26 cellular contexts compared by ENCODE assay signal in the genomic region with DNA sequence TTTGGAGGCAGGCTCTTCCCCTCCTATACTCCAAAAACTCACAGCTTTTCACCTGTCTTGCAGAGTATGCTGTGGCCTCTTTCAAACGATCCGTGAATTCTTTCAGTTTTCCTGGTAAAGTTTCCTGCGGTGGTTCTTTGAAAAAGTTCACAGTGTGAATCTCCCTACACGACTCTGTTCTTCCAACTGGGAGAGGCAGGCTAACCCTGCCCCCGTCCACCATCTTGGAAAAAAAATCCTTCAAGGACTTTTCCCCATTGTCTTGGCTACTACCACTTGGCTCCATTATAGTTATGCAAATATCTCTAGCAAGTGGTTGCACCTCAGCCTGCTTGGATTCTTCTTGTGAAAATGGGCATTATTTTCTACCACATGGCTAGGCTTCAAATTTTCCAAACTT.
A peak's percentile ranks its signal among the peaks of the same experiment; 100 is the strongest.
DNase-seq lines count a peak whose midpoint lies in the region; ATAC-seq, FAIRE-seq and TF ChIP-seq lines count a peak whose summit lies in the region.
"Had no signal": no experiment of that assay in that cellular context is flagged by ENCODE, and none has a peak within 500 bp of the region (broad histone marks: within the 10 kb centered on the region; RNA-seq: fewer than 3 reads in every experiment).

No MANE protein-coding gene starts in this region.

- no peaks in the 10 kb centered on the region for H3K36me3 ChIP-seq in H1 (ENCODE audit: control insufficient read depth in 2 of 4, insufficient read depth in 4 of 4, low read length in 3 of 4)
- no peaks in the 10 kb centered on the region for H3K36me3 ChIP-seq in esophagus muscularis mucosa
- H3K36me3 ChIP-seq: BE2C, BLaER1 had no signal

- H3K23me2 ChIP-seq in H1 (ENCODE audit: low read depth, low read length): no peaks in the 10 kb centered on the region

- H3K79me2 ChIP-seq in H1 (ENCODE audit: control insufficient read depth in 1 of 2, insufficient read depth in 2 of 2, low read length in 2 of 2): no peaks in the 10 kb centered on the region

- TF ChIP-seq EP300 in H1 (IDR thresholded peaks at IDR 0.05; ENCODE audit: borderline replicate concordance in 1 of 2, low read depth in 2 of 2, low read length in 2 of 2) (no peak), esophagus muscularis mucosa (IDR thresholded peaks at IDR 0.05) (no peak)

- no peaks in the 10 kb centered on the region for H3K79me1 ChIP-seq in H1 (ENCODE audit: low read depth, low read length)

- no peak overlapping the region for H3K14ac ChIP-seq in H1 (ENCODE audit: insufficient read length)

- no peak for TF ChIP-seq CTCF in H1 (IDR thresholded peaks at IDR 0.05; ENCODE audit: control extremely low read depth in 1 of 3, insufficient read depth in 1 of 3, low read depth in 1 of 3, low read length in 3 of 3)
- TF ChIP-seq CTCF in esophagus muscularis mucosa (IDR thresholded peaks at IDR 0.05): no peak

- H3K27me3 ChIP-seq in H1 (replicated peaks in 1 of 4; ENCODE audit: control insufficient read depth in 3 of 4, extremely low read depth in 1 of 4, insufficient read depth in 3 of 4, low read length in 3 of 4) (no peaks in the 10 kb centered on the region), esophagus muscularis mucosa (no peaks in the 10 kb centered on the region)
- H3K27me3 ChIP-seq: BE2C, BLaER1 had no signal

- no peak for ATAC-seq in GM21360 (IDR thresholded peaks at IDR 0.05; ENCODE audit: unreplicated experiment)
- ATAC-seq in GM18870 (IDR thresholded peaks at IDR 0.05; ENCODE audit: unreplicated experiment): no peak
- ATAC-seq: GM12878 had no signal

- H4K5ac ChIP-seq in H1 (ENCODE audit: insufficient read length, low read depth, low read length): no peak overlapping the region

- CTCF ChIA-PET in H1 (lab: Charles Lee; ENCODE audit: partially characterized antibody): interaction anchor here (2.0 kb wide), 1 partner anchor 27 kb away, joined by 11 read pairs; no protein-coding TSS in a partner anchor

- TF ChIP-seq POLR2A in H1 (IDR thresholded peaks at IDR 0.05; ENCODE audit: control extremely low read depth in 1 of 2, low read depth in 2 of 2, low read length in 2 of 2) (no peak), esophagus muscularis mucosa (IDR thresholded peaks at IDR 0.05; ENCODE audit: low read depth) (no peak)

- no peak overlapping the region for H3K9ac ChIP-seq in H1 (replicated peaks in 1 of 4; ENCODE audit: extremely low read depth in 1 of 4, low read depth in 3 of 4, low read length in 3 of 4)
- H3K9ac ChIP-seq: BLaER1 had no signal

- no peak overlapping the region for H2BK20ac ChIP-seq in H1 (ENCODE audit: low read length)

- no peak overlapping the region for H4K91ac ChIP-seq in H1 (replicated peaks; ENCODE audit: insufficient read length, low read length)

- H4K20me1 ChIP-seq in H1 (replicated peaks in 1 of 2; ENCODE audit: control insufficient read depth in 1 of 2, insufficient read depth in 2 of 2, low read length in 2 of 2): no peaks in the 10 kb centered on the region
- H4K20me1 ChIP-seq: BLaER1 had no signal

- H3K4me3 ChIP-seq in H1 (ENCODE audit: extremely low read depth in 1 of 4, insufficient read depth in 2 of 4, low read depth in 3 of 4, low read length in 4 of 4): no peak overlapping the region
- H3K4me3 ChIP-seq in esophagus muscularis mucosa: no peak overlapping the region
- H3K4me3 ChIP-seq: BLaER1, GM12878 had no signal

- H2AK5ac ChIP-seq in H1 (ENCODE audit: low read depth, low read length): no peak overlapping the region

- 90% methylated on average over 5 of the region's 5 CpGs; no CpG with 5 or more reads in 1 of the 2 experiments for WGBS in H1 (ENCODE audit: extremely low coverage in 1 of 2, insufficient coverage in 1 of 2, insufficient read length in 1 of 2, insufficient replicate concordance in 2 of 2, low coverage in 1 of 2, low lambda C conversion rate in 2 of 2, missing lambda C conversion rate in 1 of 2), 2 experiments
- WGBS in esophagus muscularis mucosa: 80% methylated on average over 5 of the region's 5 CpGs

- no peak overlapping the region for H3K23ac ChIP-seq in H1 (ENCODE audit: insufficient read length)

- H3K4me2 ChIP-seq in H1 (ENCODE audit: insufficient read depth in 1 of 2, low read depth in 2 of 2, low read length in 2 of 2): no peak overlapping the region
- H3K4me2 ChIP-seq: BLaER1 had no signal

- no peak overlapping the region for H2BK12ac ChIP-seq in H1 (ENCODE audit: low read depth, low read length)

- H3K27ac ChIP-seq in H1 (ENCODE audit: low read depth, low read length) (no peak overlapping the region), esophagus muscularis mucosa (replicated peaks in 1 of 4) (no peak overlapping the region)
- H3K27ac ChIP-seq: BLaER1 had no signal

- intact Hi-C loops in esophagus muscularis mucosa (cut with DNase I): no loop called here

- H2AFZ ChIP-seq in H1 (ENCODE audit: low read length): 0 out of 2 replicates have a peak overlapping the region, but pooled peaks have one; percentile 11

- FAIRE-seq in H1 (lab: Jason Lieb, UNC): no peak
- FAIRE-seq: A204.1, GM12878, GM12892, GM18507, GM19239 had no signal

- H2BK120ac ChIP-seq in H1 (replicated peaks; ENCODE audit: low read depth, low read length): no peak overlapping the region

- no peak overlapping the region for H2BK5ac ChIP-seq in H1 (ENCODE audit: low read depth, low read length)

- POLR2A ChIA-PET in H1 (lab: Charles Lee; ENCODE audit: partially characterized antibody): no interaction called here

- DNase-seq in H1 (ENCODE audit: low read depth in 1 of 2, low spot score in 2 of 2) (no peak), esophagus muscularis mucosa (ENCODE audit: extremely low spot score) (peak; percentile 47)
- DNase-seq in activated CD4-positive, alpha-beta T cell treated with anti-CD3 and anti-CD28 coated beads for 48 hours: no peak
- DNase-seq: 8988T; ACHN; BE2C; C1 segment of cervical spinal cord; CD4-positive, alpha-beta memory T cell; CD4-positive, CD25-positive, alpha-beta regulatory T cell; CD8-positive, alpha-beta memory T cell; COR-L47; DMS 273 treated with DMSO at 0.1 percent for 48 hours; DMS153; DMS53; DMS79; DND-41; EL; GDM1 had no signal

- TF ChIP-seq RAD21 in H1 (IDR thresholded peaks at IDR 0.05 in 1 of 2, conservative IDR thresholded peaks at IDR 0.05 in 1 of 2; ENCODE audit: low read depth in 2 of 2, low read length in 2 of 2): no peak

- H3K4me1 ChIP-seq in H1 (replicated peaks in 1 of 4; ENCODE audit: control insufficient read depth in 3 of 4, insufficient read depth in 4 of 4, low read length in 3 of 4) (no peaks in the 10 kb centered on the region), esophagus muscularis mucosa (no peaks in the 10 kb centered on the region)
- H3K4me1 ChIP-seq: BE2C, BLaER1 had no signal

- no peak overlapping the region for H3K4ac ChIP-seq in H1 (replicated peaks; ENCODE audit: insufficient read length, low read depth, low read length)

- H2BK15ac ChIP-seq in H1 (ENCODE audit: low read length): no peak overlapping the region

- H3K9me3 ChIP-seq in H1 (ENCODE audit: insufficient read depth in 2 of 2, low read depth in 1 of 2, low read length in 1 of 2) (peaks cover 7 to 11% of the 10 kb centered on the region in 2 experiments), esophagus muscularis mucosa (peaks cover 0 to 18% (median 0%) of the 10 kb centered on the region in 4 donors)
- H3K9me3 ChIP-seq: BE2C, BLaER1 had no signal

- no peak overlapping the region for H3K18ac ChIP-seq in H1 (ENCODE audit: extremely low read depth, low read length)

- H3K56ac ChIP-seq in H1 (replicated peaks; ENCODE audit: insufficient read length, low read depth, low read length): no peak overlapping the region

- no peak overlapping the region for H4K8ac ChIP-seq in H1 (ENCODE audit: extremely low read depth, insufficient read depth, low read length)

TF ChIP-seq in H1, 55 proteins besides CTCF, POLR2A, EP300 and RAD21:
- TF ChIP-seq, protein P1, sequence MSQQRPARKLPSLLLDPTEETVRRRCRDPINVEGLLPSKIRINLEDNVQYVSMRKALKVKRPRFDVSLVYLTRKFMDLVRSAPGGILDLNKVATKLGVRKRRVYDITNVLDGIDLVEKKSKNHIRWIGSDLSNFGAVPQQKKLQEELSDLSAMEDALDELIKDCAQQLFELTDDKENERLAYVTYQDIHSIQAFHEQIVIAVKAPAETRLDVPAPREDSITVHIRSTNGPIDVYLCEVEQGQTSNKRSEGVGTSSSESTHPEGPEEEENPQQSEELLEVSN (IDR thresholded peaks at IDR 0.05): no peak
- TF ChIP-seq YY1 (IDR thresholded peaks at IDR 0.05; ENCODE audit: low read depth, low read length): 0 out of 2 replicates have a peak, but pooled peaks have one; percentile 71
